ENCODE assay signal across 2 cellular contexts in genomic region chr16:661184-661821, GRCh38.
TF ChIP-seq lines count a peak whose summit lies in the region.

No MANE protein-coding gene starts in this region.

TF ChIP-seq in liver, 16 proteins besides CTCF, POLR2A, EP300 and RAD21:
- TF ChIP-seq EGR1 (IDR thresholded peaks at IDR 0.05; ENCODE audit: low read depth in 2 of 2), result no peak
- no peak for TF ChIP-seq HNF4G (IDR thresholded peaks at IDR 0.05)
- peak; percentile 35 to 45 for TF ChIP-seq HNF4A (conservative IDR thresholded peaks at IDR 0.05)
- no peak for TF ChIP-seq GABPA (IDR thresholded peaks at IDR 0.05 in 1 of 2, conservative IDR thresholded peaks at IDR 0.05 in 1 of 2)
- TF ChIP-seq SP1 (IDR thresholded peaks at IDR 0.05), result no peak
- peak; percentile 30 for TF ChIP-seq NR2F2 (IDR thresholded peaks at IDR 0.05)

TF ChIP-seq in HepG2, 621 proteins besides CTCF, POLR2A, EP300 and RAD21:
- TF ChIP-seq ZNF343 (CRISPR knock-in tag; IDR thresholded peaks at IDR 0.05) (no peak), HOXA7 (CRISPR knock-in tag; IDR thresholded peaks at IDR 0.05) (no peak), U2AF2 (IDR thresholded peaks at IDR 0.05; ENCODE audit: low read depth, low read length) (no peak), FOXO1 (CRISPR knock-in tag; IDR thresholded peaks at IDR 0.05) (no peak), REL (CRISPR knock-in tag; conservative IDR thresholded peaks at IDR 0.05) (no peak), REXO4 (CRISPR knock-in tag; IDR thresholded peaks at IDR 0.05; ENCODE audit: borderline replicate concordance) (no peak), ZNF737 (CRISPR knock-in tag; IDR thresholded peaks at IDR 0.05; ENCODE audit: borderline replicate concordance) (no peak), MEIS1 (CRISPR knock-in tag; IDR thresholded peaks at IDR 0.05; ENCODE audit: borderline replicate concordance) (no peak), ZNF740 (CRISPR knock-in tag; IDR thresholded peaks at IDR 0.05) (no peak), HMGA1 (CRISPR knock-in tag; conservative IDR thresholded peaks at IDR 0.05) (no peak), ZNF644 (CRISPR knock-in tag; IDR thresholded peaks at IDR 0.05; ENCODE audit: low read depth) (no peak), MAFK (conservative IDR thresholded peaks at IDR 0.05 in 1 of 2, IDR thresholded peaks at IDR 0.05 in 1 of 2; ENCODE audit: low read length in 2 of 2) (no peak), ZBTB26 (CRISPR knock-in tag; IDR thresholded peaks at IDR 0.05; ENCODE audit: borderline replicate concordance) (no peak), POGZ (CRISPR knock-in tag; IDR thresholded peaks at IDR 0.05) (no peak), XBP1 (CRISPR knock-in tag; IDR thresholded peaks at IDR 0.05) (no peak), ZNF362 (CRISPR knock-in tag; IDR thresholded peaks at IDR 0.05; ENCODE audit: borderline replicate concordance) (no peak), ZSCAN30 (CRISPR knock-in tag; IDR thresholded peaks at IDR 0.05) (no peak), ZNF629 (CRISPR knock-in tag; conservative IDR thresholded peaks at IDR 0.05) (no peak), ZNF160 (CRISPR knock-in tag; IDR thresholded peaks at IDR 0.05) (no peak), SMAD1 (CRISPR knock-in tag; IDR thresholded peaks at IDR 0.05; ENCODE audit: borderline replicate concordance, low read depth) (no peak)
